ENCODE assay signal across 24 cellular contexts in genomic region chr7:153022796-153023592, GRCh38.
"Had no signal": no experiment of that assay in that cellular context is flagged by ENCODE, and none has a peak within 500 bp of the region (broad histone marks: within the 10 kb centered on the region; RNA-seq: fewer than 3 reads in every experiment).

No MANE protein-coding gene starts in this region.

- H3K27me3 Mint-ChIP-seq: activated CD4-positive, alpha-beta memory T cell treated with anti-CD3 and anti-CD28 coated beads for 36 hours; activated CD4-positive, alpha-beta T cell treated with anti-CD3 and anti-CD28 coated beads for 36 hours; activated CD8-positive, alpha-beta memory T cell treated with anti-CD3 and anti-CD28 coated beads, Interleukin-2, amount 10 ng/mL, durations not matched to agents 7 days and 5 days; activated naive CD8-positive, alpha-beta T cell treated with anti-CD3 and anti-CD28 coated beads for 36 hours; progenitor cell of endocrine pancreas; stimulated activated naive CD8-positive, alpha-beta T cell treated with anti-CD3 and anti-CD28 coated beads, Interleukin-15, Interleukin-2, amounts not matched to agents 100 ng/mL and 50 ng/mL, for 24 hours had no signal

- H3K27me3 ChIP-seq: foreskin keratinocyte, right atrium auricular region, suprapubic skin, transverse colon, vagina had no signal

- H3K9me3 ChIP-seq: right atrium auricular region, suprapubic skin, transverse colon, vagina had no signal

- H3K36me3 ChIP-seq: right atrium auricular region, suprapubic skin, transverse colon, vagina had no signal

- H3K27ac Mint-ChIP-seq: activated CD4-positive, alpha-beta memory T cell treated with anti-CD3 and anti-CD28 coated beads for 36 hours; activated CD4-positive, alpha-beta T cell treated with anti-CD3 and anti-CD28 coated beads for 36 hours; activated CD8-positive, alpha-beta memory T cell treated with anti-CD3 and anti-CD28 coated beads, Interleukin-2, amount 10 ng/mL, durations not matched to agents 7 days and 5 days; activated naive CD8-positive, alpha-beta T cell treated with anti-CD3 and anti-CD28 coated beads for 36 hours; activated T-helper 17 cell treated with anti-CD3 and anti-CD28 coated beads, Interleukin-2, amount 50 U/mL, for 72 hours; effector memory CD8-positive, alpha-beta T cell; progenitor cell of endocrine pancreas; stimulated activated naive CD8-positive, alpha-beta T cell treated with anti-CD3 and anti-CD28 coated beads, Interleukin-15, Interleukin-2, amounts not matched to agents 100 ng/mL and 50 ng/mL, for 24 hours; T-helper 2 cell treated with Interferon-gamma antibody and Interleukin-4, amounts not matched to agents 5 μg/mL and 100 μg/mL, for 36 hours had no signal

- H3K4me1 Mint-ChIP-seq: activated CD4-positive, alpha-beta T cell treated with anti-CD3 and anti-CD28 coated beads for 36 hours; activated CD8-positive, alpha-beta memory T cell treated with anti-CD3 and anti-CD28 coated beads, Interleukin-2, amount 10 ng/mL, durations not matched to agents 7 days and 5 days; activated naive CD8-positive, alpha-beta T cell treated with anti-CD3 and anti-CD28 coated beads for 36 hours; activated T-helper 17 cell treated with anti-CD3 and anti-CD28 coated beads, Interleukin-2, amount 50 U/mL, for 72 hours had no signal

- H3K36me3 Mint-ChIP-seq: activated CD4-positive, alpha-beta memory T cell treated with anti-CD3 and anti-CD28 coated beads for 36 hours; activated CD8-positive, alpha-beta memory T cell treated with anti-CD3 and anti-CD28 coated beads, Interleukin-2, amount 10 ng/mL, durations not matched to agents 7 days and 5 days; activated naive CD8-positive, alpha-beta T cell treated with anti-CD3 and anti-CD28 coated beads for 36 hours had no signal

- H3K4me3 Mint-ChIP-seq: activated CD4-positive, alpha-beta memory T cell treated with anti-CD3 and anti-CD28 coated beads for 36 hours; activated CD4-positive, alpha-beta T cell treated with anti-CD3 and anti-CD28 coated beads for 36 hours; activated CD8-positive, alpha-beta memory T cell treated with anti-CD3 and anti-CD28 coated beads, Interleukin-2, amount 10 ng/mL, durations not matched to agents 7 days and 5 days; activated naive CD8-positive, alpha-beta T cell treated with anti-CD3 and anti-CD28 coated beads for 36 hours; activated T-helper 17 cell treated with anti-CD3 and anti-CD28 coated beads, Interleukin-2, amount 50 U/mL, for 72 hours; effector memory CD8-positive, alpha-beta T cell; stimulated activated naive CD8-positive, alpha-beta T cell treated with anti-CD3 and anti-CD28 coated beads, Interleukin-15, Interleukin-2, amounts not matched to agents 100 ng/mL and 50 ng/mL, for 24 hours; T-helper 2 cell treated with Interferon-gamma antibody and Interleukin-4, amounts not matched to agents 5 μg/mL and 100 μg/mL, for 36 hours had no signal

- DNase-seq: activated CD4-positive, alpha-beta memory T cell treated with anti-CD3 and anti-CD28 coated beads for 36 hours; activated CD4-positive, alpha-beta T cell treated with anti-CD3 and anti-CD28 coated beads for 36 hours; activated CD8-positive, alpha-beta memory T cell treated with anti-CD3 and anti-CD28 coated beads, Interleukin-2, amount 10 ng/mL, durations not matched to agents 7 days and 5 days; activated naive CD4-positive, alpha-beta T cell; activated naive CD8-positive, alpha-beta T cell treated with anti-CD3 and anti-CD28 coated beads for 36 hours; amniotic stem cell; dermis blood vessel endothelial cell; effector memory CD8-positive, alpha-beta T cell; foreskin keratinocyte; glutamatergic neuron; hippocampal formation; kidney; midbrain; stimulated activated CD4-positive, alpha-beta T cell treated with anti-CD3 and anti-CD28 coated beads, Interleukin-2, amount 100 ng/mL, for 24 hours; transverse colon had no signal

- H3K27ac ChIP-seq: foreskin keratinocyte, right atrium auricular region, suprapubic skin, transverse colon, vagina had no signal

- ATAC-seq: activated CD4-positive, alpha-beta T cell treated with anti-CD3 and anti-CD28 coated beads for 36 hours; activated CD8-positive, alpha-beta memory T cell treated with anti-CD3 and anti-CD28 coated beads, Interleukin-2, amount 10 ng/mL, durations not matched to agents 7 days and 5 days; activated T-helper 17 cell treated with anti-CD3 and anti-CD28 coated beads, Interleukin-2, amount 50 U/mL, for 72 hours; effector memory CD8-positive, alpha-beta T cell; foreskin keratinocyte; left lobe of liver had no signal

- H3K4me1 ChIP-seq: foreskin keratinocyte, right atrium auricular region, suprapubic skin, transverse colon, vagina had no signal

- H3K9me3 Mint-ChIP-seq: activated CD4-positive, alpha-beta memory T cell treated with anti-CD3 and anti-CD28 coated beads for 36 hours; T-helper 2 cell treated with Interferon-gamma antibody and Interleukin-4, amounts not matched to agents 5 μg/mL and 100 μg/mL, for 36 hours had no signal

- H3K4me3 ChIP-seq: lung, right atrium auricular region, suprapubic skin, transverse colon, vagina had no signal
